1 cellular context compared by ENCODE assay signal in genomic region chr12:11941601-11942360, GRCh38.
TF ChIP-seq lines count a peak whose summit lies in the region.

No MANE protein-coding gene starts in this region.

TF ChIP-seq in SK-N-SH, 30 proteins besides CTCF, POLR2A, EP300 and RAD21 (continued from another document):
- TF ChIP-seq REST (IDR thresholded peaks at IDR 0.05; ENCODE audit: low read depth, low read length), result no peak
- no peak for TF ChIP-seq CHD2 (IDR thresholded peaks at IDR 0.05; ENCODE audit: low read length, partially characterized antibody)
- no peak for TF ChIP-seq GABPA (IDR thresholded peaks at IDR 0.05; ENCODE audit: low read depth)
- TF ChIP-seq TEAD4 (IDR thresholded peaks at IDR 0.05; ENCODE audit: borderline replicate concordance, insufficient read depth), result no peak
- TF ChIP-seq JUND (IDR thresholded peaks at IDR 0.05), result no peak
- TF ChIP-seq TAF1 (IDR thresholded peaks at IDR 0.05; ENCODE audit: borderline replicate concordance, low read depth, low read length), result no peak
- TF ChIP-seq MXI1 (IDR thresholded peaks at IDR 0.05; ENCODE audit: low read depth, low read length), result no peak
